ENCODE assay signal across 3 cellular contexts in genomic region chr4:164359881-164360280, GRCh38.
"Had no signal": no experiment of that assay in that cellular context is flagged by ENCODE, and none has a peak within 500 bp of the region (broad histone marks: within the 10 kb centered on the region; RNA-seq: fewer than 3 reads in every experiment).

No MANE protein-coding gene starts in this region.

- DNase-seq: GDM1, GF-D8 had no signal

- H3K4me3 ChIP-seq: GM12878 had no signal
